Comparison of ENCODE assay signal across 9 cellular contexts in the genomic region with DNA sequence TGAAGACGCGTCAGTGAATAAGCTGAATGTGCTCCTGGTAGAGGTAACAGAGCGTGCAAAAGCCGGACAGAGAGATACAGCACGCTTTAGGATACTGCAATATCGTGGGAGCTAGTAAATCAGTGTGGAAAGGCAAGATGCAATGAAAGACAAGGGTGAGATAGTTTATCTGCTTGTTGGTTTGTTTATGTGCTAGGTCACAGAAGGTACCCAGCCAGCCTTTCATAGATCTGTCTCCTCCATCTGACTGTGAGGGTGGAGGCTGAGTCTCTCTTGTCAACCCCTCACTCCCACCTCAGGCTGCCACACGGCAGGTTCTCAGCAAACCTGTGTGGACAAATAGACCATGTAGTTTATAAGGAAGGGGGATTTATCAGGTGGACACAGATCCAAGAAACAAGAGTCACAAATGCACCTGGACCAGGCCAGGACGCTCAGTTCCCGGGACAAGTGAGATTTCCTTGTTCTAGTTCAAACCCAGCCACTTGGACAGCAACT. TPM values are rescaled to one million over a fixed set of nuclear protein-coding genes. Genes with fewer than 3 reads are reported as not detected.
DNase-seq lines count a peak whose midpoint lies in the region; ATAC-seq and TF ChIP-seq lines count a peak whose summit lies in the region.
"Had no signal": no experiment of that assay in that cellular context is flagged by ENCODE, and none has a peak within 500 bp of the region (broad histone marks: within the 10 kb centered on the region; RNA-seq: fewer than 3 reads in every experiment).

No MANE protein-coding gene starts in this region.

- peaks cover 5 to 13% (median 13%) of the 10 kb centered on the region in 3 donors for H3K4me1 Mint-ChIP-seq in IgD-negative memory B cell
- peaks cover 35% of the 10 kb centered on the region for H3K4me1 Mint-ChIP-seq in activated CD8-positive, alpha-beta T cell treated with anti-CD3 and anti-CD28 coated beads, Interleukin-2, amount 10 ng/mL, durations not matched to agents 7 days and 5 days (ENCODE audit: low read depth)

- H3K9me3 ChIP-seq in hepatocyte (ENCODE audit: low read depth): no peaks in the 10 kb centered on the region
- no peaks in the 10 kb centered on the region for H3K9me3 ChIP-seq in skeletal muscle satellite cell (replicated peaks; ENCODE audit: low read length)

- no peaks in the 10 kb centered on the region for H3K27me3 Mint-ChIP-seq in IgD-negative memory B cell
- H3K27me3 Mint-ChIP-seq in activated CD8-positive, alpha-beta T cell treated with anti-CD3 and anti-CD28 coated beads, Interleukin-2, amount 10 ng/mL, durations not matched to agents 7 days and 5 days (ENCODE audit: low read depth): peaks cover 2% of the 10 kb centered on the region

- H3K27ac Mint-ChIP-seq in IgD-negative memory B cell: peak overlapping the region in 2 of 3 donors; percentile 2 to 56
- H3K27ac Mint-ChIP-seq in activated CD8-positive, alpha-beta T cell treated with anti-CD3 and anti-CD28 coated beads, Interleukin-2, amount 10 ng/mL, durations not matched to agents 7 days and 5 days: peak overlapping the region; percentile 50

- H3K27me3 ChIP-seq in hepatocyte: no peaks in the 10 kb centered on the region
- H3K27me3 ChIP-seq in skeletal muscle satellite cell (ENCODE audit: control insufficient read depth, insufficient read depth, low read length): no peaks in the 10 kb centered on the region

- peak overlapping the region; percentile 82 for H3K27ac ChIP-seq in hepatocyte

- peak overlapping the region; percentile 56 for H3K4me2 ChIP-seq in hepatocyte
- peak overlapping the region; percentile 81 for H3K4me2 ChIP-seq in skeletal muscle satellite cell (ENCODE audit: low read length)

- no peak for ATAC-seq in activated CD8-positive, alpha-beta T cell treated with anti-CD3 and anti-CD28 coated beads, Interleukin-2, amount 10 ng/mL, durations not matched to agents 7 days and 5 days
- ATAC-seq in GM21423 (IDR thresholded peaks at IDR 0.05; ENCODE audit: unreplicated experiment) (no peak), GM21619 (IDR thresholded peaks at IDR 0.05; ENCODE audit: unreplicated experiment) (no peak)

- POLR2A ChIA-PET in activated CD8-positive, alpha-beta T cell treated with anti-CD3 and anti-CD28 coated beads, Interleukin-2, amount 10 ng/mL, durations not matched to agents 7 days and 5 days (lab: Charles Lee): interaction anchor here (0.8 to 2.1 kb wide), 4 partner anchors 10 to 91 kb away, joined by 4 to 13 read pairs (median 8); a partner anchor contains a TSS

- H3K36me3 ChIP-seq in hepatocyte (replicated peaks; ENCODE audit: insufficient read depth, low read depth) (no peaks in the 10 kb centered on the region), skeletal muscle satellite cell (ENCODE audit: insufficient read depth, low read length) (peaks cover 6% of the 10 kb centered on the region)

- no peaks in the 10 kb centered on the region for H3K36me3 Mint-ChIP-seq in IgD-negative memory B cell
- peaks cover 7% of the 10 kb centered on the region for H3K36me3 Mint-ChIP-seq in activated CD8-positive, alpha-beta T cell treated with anti-CD3 and anti-CD28 coated beads, Interleukin-2, amount 10 ng/mL, durations not matched to agents 7 days and 5 days (ENCODE audit: low read depth)

- DNase-seq in activated CD8-positive, alpha-beta T cell treated with anti-CD3 and anti-CD28 coated beads, Interleukin-2, amount 10 ng/mL, durations not matched to agents 7 days and 5 days: no peak
- DNase-seq in hepatocyte (ENCODE audit: low spot score): no peak
- DNase-seq in LoVo (ENCODE audit: low spot score): no peak
- no peak for DNase-seq in UCSD-AML1 (lab: John Stamatoyannopoulos, UW; ENCODE audit: unreplicated experiment)

- 59% methylated on average over 9 of the region's 9 CpGs for WGBS in hepatocyte (ENCODE audit: low lambda C conversion rate, missing lambda C conversion rate)

- H3K4me3 ChIP-seq in hepatocyte (no peak overlapping the region), skeletal muscle satellite cell (ENCODE audit: low read length) (peak overlapping the region; percentile 66)

- no peaks in the 10 kb centered on the region for H3K9me3 Mint-ChIP-seq in IgD-negative memory B cell
- no peaks in the 10 kb centered on the region for H3K9me3 Mint-ChIP-seq in activated CD8-positive, alpha-beta T cell treated with anti-CD3 and anti-CD28 coated beads, Interleukin-2, amount 10 ng/mL, durations not matched to agents 7 days and 5 days (ENCODE audit: insufficient read depth)

- H3K9me2 ChIP-seq in hepatocyte (replicated peaks; ENCODE audit: insufficient read depth): no peaks in the 10 kb centered on the region

- TF ChIP-seq CTCF in hepatocyte (IDR thresholded peaks at IDR 0.05; ENCODE audit: poor library complexity): no peak

- peak overlapping the region; percentile 55 for H3K9ac ChIP-seq in skeletal muscle satellite cell (ENCODE audit: low read depth, low read length)

- peaks cover 36% of the 10 kb centered on the region for H3K79me2 ChIP-seq in hepatocyte

- peak overlapping the region; percentile 4 for H2AFZ ChIP-seq in hepatocyte

- H3K4me1 ChIP-seq in hepatocyte (ENCODE audit: insufficient read depth): peaks cover 27% of the 10 kb centered on the region
- H3K4me1 ChIP-seq in skeletal muscle satellite cell (ENCODE audit: control insufficient read depth, insufficient read depth, low read length): peaks cover 23% of the 10 kb centered on the region

- CTCF ChIA-PET in activated CD8-positive, alpha-beta T cell treated with anti-CD3 and anti-CD28 coated beads, Interleukin-2, amount 10 ng/mL, durations not matched to agents 7 days and 5 days (lab: Charles Lee): interaction anchor here (0.6 to 4.4 kb wide), 6 partner anchors 9 to 190 kb away, joined by 3 to 47 read pairs (median 4); no protein-coding TSS in a partner anchor

- peak overlapping the region; percentile 58 to 89 (median 82) for H3K4me3 Mint-ChIP-seq in IgD-negative memory B cell
- H3K4me3 Mint-ChIP-seq in activated CD8-positive, alpha-beta T cell treated with anti-CD3 and anti-CD28 coated beads, Interleukin-2, amount 10 ng/mL, durations not matched to agents 7 days and 5 days: peak overlapping the region; percentile 64

- H4K20me1 ChIP-seq in hepatocyte (ENCODE audit: insufficient read depth, poor library complexity, severe bottlenecking): peaks cover 21% of the 10 kb centered on the region

RNA-seq across cellular contexts. Expression of a gene that starts 1.0 kb away (rescaled TPM):
- polyA plus RNA-seq in IgD-negative memory B cell (10.1 TPM), hepatocyte (186 and 201 TPM in 2 replicates)
- 10 to 100 TPM; 37.9 to 39.3 TPM for total RNA-seq in activated CD8-positive, alpha-beta T cell treated with anti-CD3 and anti-CD28 coated beads, Interleukin-2, amount 10 ng/mL, durations not matched to agents 7 days and 5 days
- total RNA-seq in hepatocyte: 102 and 127 TPM in 2 replicates
- 133 and 141 TPM in 2 replicates for total RNA-seq in skeletal muscle satellite cell (2012; rRNA removed)

RNA-seq across cellular contexts. Expression of a gene that starts 21.3 kb away (rescaled TPM):
- polyA plus RNA-seq in IgD-negative memory B cell: 77.1 TPM
- 100 to 1,000 TPM; 110 to 112 TPM for total RNA-seq in activated CD8-positive, alpha-beta T cell treated with anti-CD3 and anti-CD28 coated beads, Interleukin-2, amount 10 ng/mL, durations not matched to agents 7 days and 5 days
- total RNA-seq in hepatocyte: 104 and 112 TPM in 2 replicates
- polyA plus RNA-seq in hepatocyte: 179 and 185 TPM in 2 replicates
- 74.3 and 74.9 TPM in 2 replicates for total RNA-seq in skeletal muscle satellite cell (2012; rRNA removed)

RNA-seq across cellular contexts. Expression of a gene that starts 21.7 kb away (rescaled TPM):
- polyA plus RNA-seq in IgD-negative memory B cell (not detected), hepatocyte (3.5 and 7.6 TPM in 2 replicates)
- under 1 TPM; 0.32 to 0.44 TPM for total RNA-seq in activated CD8-positive, alpha-beta T cell treated with anti-CD3 and anti-CD28 coated beads, Interleukin-2, amount 10 ng/mL, durations not matched to agents 7 days and 5 days
- 0.60 and 2.8 TPM in 2 replicates for total RNA-seq in hepatocyte
- total RNA-seq in skeletal muscle satellite cell (2012; rRNA removed): 2.8 and 4.1 TPM in 2 replicates
- total RNA-seq: omental fat pad had no signal

RNA-seq across cellular contexts. Expression of a gene that starts 32.5 kb away (rescaled TPM):
- polyA plus RNA-seq in IgD-negative memory B cell (145 TPM), hepatocyte (366 and 370 TPM in 2 replicates)
- 100 to 1,000 TPM; 153 to 163 TPM for total RNA-seq in activated CD8-positive, alpha-beta T cell treated with anti-CD3 and anti-CD28 coated beads, Interleukin-2, amount 10 ng/mL, durations not matched to agents 7 days and 5 days
- total RNA-seq in hepatocyte: 65.3 and 102 TPM in 2 replicates
- total RNA-seq in skeletal muscle satellite cell (2012; rRNA removed): 21.0 and 33.6 TPM in 2 replicates
